10 cellular contexts compared by ENCODE assay signal in genomic region chr10:16995867-16996529, GRCh38.
DNase-seq lines count a peak whose midpoint lies in the region; ATAC-seq, FAIRE-seq and TF ChIP-seq lines count a peak whose summit lies in the region.
"Had no signal": no experiment of that assay in that cellular context is flagged by ENCODE, and none has a peak within 500 bp of the region (broad histone marks: within the 10 kb centered on the region; RNA-seq: fewer than 3 reads in every experiment).

No MANE protein-coding gene starts in this region.

- H3K27me3 Mint-ChIP-seq in activated naive CD4-positive, alpha-beta T cell treated with anti-CD3 and anti-CD28 coated beads, Interleukin-2, amount 50 U/mL, for 24 hours: no peaks in the 10 kb centered on the region
- H3K27me3 Mint-ChIP-seq in activated naive CD4-positive, alpha-beta T cell treated with anti-CD3 and anti-CD28 coated beads for 36 hours (ENCODE audit: low read depth): no peaks in the 10 kb centered on the region

- intact Hi-C loops in activated naive CD4-positive, alpha-beta T cell treated with anti-CD3 and anti-CD28 coated beads for 36 hours (cut with micrococcal nuclease): no loop called here
- intact Hi-C loops in upper lobe of right lung (cut with DNase I): no loop called here

- H3K4me3 ChIP-seq in astrocyte of the spinal cord (ENCODE audit: low read depth, low read length) (no peak overlapping the region), upper lobe of right lung (no peak overlapping the region)

- H3K36me3 ChIP-seq in upper lobe of right lung: no peaks in the 10 kb centered on the region

- peaks cover 26% of the 10 kb centered on the region for H3K4me1 Mint-ChIP-seq in activated naive CD4-positive, alpha-beta T cell treated with anti-CD3 and anti-CD28 coated beads, Interleukin-2, amount 50 U/mL, for 24 hours
- peaks cover 13% of the 10 kb centered on the region for H3K4me1 Mint-ChIP-seq in activated naive CD4-positive, alpha-beta T cell treated with anti-CD3 and anti-CD28 coated beads for 36 hours (ENCODE audit: low read depth)

- TF ChIP-seq CTCF in astrocyte of the spinal cord (IDR thresholded peaks at IDR 0.05; ENCODE audit: low read depth, low read length) (no peak), upper lobe of right lung (IDR thresholded peaks at IDR 0.05) (no peak)

- no peaks in the 10 kb centered on the region for H3K27me3 ChIP-seq in upper lobe of right lung

- H3K4me3 Mint-ChIP-seq in activated naive CD4-positive, alpha-beta T cell treated with anti-CD3 and anti-CD28 coated beads, Interleukin-2, amount 50 U/mL, for 24 hours: peak overlapping the region; percentile 59
- no peak overlapping the region for H3K4me3 Mint-ChIP-seq in activated naive CD4-positive, alpha-beta T cell treated with anti-CD3 and anti-CD28 coated beads for 36 hours

- CTCF ChIA-PET in activated naive CD4-positive, alpha-beta T cell treated with anti-CD3 and anti-CD28 coated beads for 36 hours (lab: Charles Lee): no interaction called here

- FAIRE-seq in GM19239 (lab: Jason Lieb, UNC): no peak
- FAIRE-seq: islet of Langerhans had no signal

- H3K36me3 Mint-ChIP-seq in activated naive CD4-positive, alpha-beta T cell treated with anti-CD3 and anti-CD28 coated beads, Interleukin-2, amount 50 U/mL, for 24 hours: peaks cover 4% of the 10 kb centered on the region
- no peaks in the 10 kb centered on the region for H3K36me3 Mint-ChIP-seq in activated naive CD4-positive, alpha-beta T cell treated with anti-CD3 and anti-CD28 coated beads for 36 hours (ENCODE audit: low read depth)

- peak; percentile 59 for ATAC-seq in upper lobe of right lung
- ATAC-seq in GM19035 (IDR thresholded peaks at IDR 0.05; ENCODE audit: unreplicated experiment): no peak

- H3K9me3 Mint-ChIP-seq in activated naive CD4-positive, alpha-beta T cell treated with anti-CD3 and anti-CD28 coated beads, Interleukin-2, amount 50 U/mL, for 24 hours: no peaks in the 10 kb centered on the region
- no peaks in the 10 kb centered on the region for H3K9me3 Mint-ChIP-seq in activated naive CD4-positive, alpha-beta T cell treated with anti-CD3 and anti-CD28 coated beads for 36 hours

- peaks cover 11% of the 10 kb centered on the region for H3K4me1 ChIP-seq in upper lobe of right lung

- H3K27ac Mint-ChIP-seq in activated naive CD4-positive, alpha-beta T cell treated with anti-CD3 and anti-CD28 coated beads, Interleukin-2, amount 50 U/mL, for 24 hours: peak overlapping the region; percentile 44
- H3K27ac Mint-ChIP-seq in activated naive CD4-positive, alpha-beta T cell treated with anti-CD3 and anti-CD28 coated beads for 36 hours: no peak overlapping the region

- no peak for DNase-seq in activated naive CD4-positive, alpha-beta T cell treated with anti-CD3 and anti-CD28 coated beads for 36 hours
- DNase-seq in astrocyte of the spinal cord (ENCODE audit: low read depth, low spot score): peak; percentile 75
- DNase-seq in left kidney (ENCODE audit: low read depth, low spot score): peak; percentile 70
- no peak for DNase-seq in upper lobe of right lung
- DNase-seq in effector CD8-positive, alpha-beta T cell (lab: John Stamatoyannopoulos, UW): no peak
- no peak for DNase-seq in GM19239 (ENCODE audit: insufficient read length, low spot score)
- DNase-seq: NCI-H1105 treated with DMSO at 0.1 percent for 48 hours had no signal

- H3K9me3 ChIP-seq in upper lobe of right lung: no peaks in the 10 kb centered on the region

- H3K27ac ChIP-seq in upper lobe of right lung: peak overlapping the region; percentile 58

- in situ Hi-C loops in astrocyte of the spinal cord (cut with HindIII; ENCODE audit: low sequenced_read_pairs): no loop called here

Comparison
In these comparisons a context has a peak if more than half of its experiments do, and no peak if none do; other contexts are left out.
1. DNase-seq: peak in astrocyte of the spinal cord (single experiment) and left kidney (single experiment); none in activated naive CD4-positive, alpha-beta T cell treated with anti-CD3 and anti-CD28 coated beads for 36 hours (single experiment), upper lobe of right lung (single experiment), effector CD8-positive, alpha-beta T cell (single experiment) and GM19239 (single experiment).